ENCODE assay signal across 9 cellular contexts in the genomic region with DNA sequence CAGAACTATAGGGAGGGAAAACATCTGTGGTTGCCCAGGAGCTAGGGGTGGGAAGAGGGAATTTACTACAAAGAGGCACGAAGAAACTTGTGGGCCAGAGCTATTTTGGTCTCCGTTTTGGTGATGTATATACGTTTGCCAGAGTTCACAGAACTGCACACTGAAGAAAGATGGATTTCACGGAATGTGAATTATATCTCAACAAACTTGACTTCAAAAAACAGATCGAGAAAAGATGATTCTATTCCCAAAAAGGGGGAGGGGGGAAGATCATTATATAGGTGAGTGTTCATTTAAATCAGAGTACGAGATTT. TPM values are rescaled to one million over a fixed set of nuclear protein-coding genes. Genes with fewer than 3 reads are reported as not detected.
DNase-seq lines count a peak whose midpoint lies in the region; ATAC-seq, FAIRE-seq and TF ChIP-seq lines count a peak whose summit lies in the region.
"Had no signal": no experiment of that assay in that cellular context is flagged by ENCODE, and none has a peak within 500 bp of the region (broad histone marks: within the 10 kb centered on the region; RNA-seq: fewer than 3 reads in every experiment).

No MANE protein-coding gene starts in this region.

- no peaks in the 10 kb centered on the region for H3K79me2 ChIP-seq in Karpas-422 (ENCODE audit: low read length)

- H2AFZ ChIP-seq in Karpas-422 (ENCODE audit: low read length), result no peak overlapping the region

- H3K4me1 ChIP-seq in kidney (ENCODE audit: control insufficient read depth in 1 of 2, insufficient read depth in 1 of 2, low read depth in 1 of 2, low read length in 2 of 2) (peaks cover 0 to 7% of the 10 kb centered on the region in 2 donors), thoracic aorta (ENCODE audit: control insufficient read depth in 1 of 2, low read depth in 2 of 2) (peaks cover 5 to 11% of the 10 kb centered on the region in 2 donors), Karpas-422 (ENCODE audit: low read length) (no peaks in the 10 kb centered on the region)

- no peaks in the 10 kb centered on the region for H3K9me2 ChIP-seq in Karpas-422 (replicated peaks; ENCODE audit: insufficient read depth, low read length)

- H3K4me2 ChIP-seq in Karpas-422 (ENCODE audit: low read depth, low read length, poor library complexity, severe bottlenecking), result no peak overlapping the region

- no peak for DNase-seq in activated CD8-positive, alpha-beta memory T cell treated with anti-CD3 and anti-CD28 coated beads, Interleukin-2, amount 10 ng/mL, durations not matched to agents 7 days and 5 days
- DNase-seq in activated CD8-positive, alpha-beta memory T cell treated with anti-CD3 and anti-CD28 coated beads, Interleukin-2, amount 50 U/mL, for 4 hours, result no peak
- DNase-seq in kidney (no peak), thoracic aorta (ENCODE audit: low spot score) (no peak), COLO668 (lab: John Stamatoyannopoulos, UW; ENCODE audit: unreplicated experiment) (no peak), SW 1271 (lab: John Stamatoyannopoulos, UW) (no peak), Karpas-422 (no peak)
- DNase-seq: KBM-7 had no signal

- H3K4me3 ChIP-seq in kidney (ENCODE audit: low read length in 2 of 2) (peak overlapping the region; percentile 70 to 80), thoracic aorta (peak overlapping the region; percentile 72), Karpas-422 (ENCODE audit: low read length) (no peak overlapping the region)

- CTCF ChIA-PET in activated CD8-positive, alpha-beta memory T cell treated with anti-CD3 and anti-CD28 coated beads, Interleukin-2, amount 10 ng/mL, durations not matched to agents 7 days and 5 days (lab: Charles Lee), result interaction anchor here (1.4 kb wide), 1 partner anchor 201 kb away, joined by 3 read pairs; no protein-coding TSS in a partner anchor

- no peak for ATAC-seq in activated CD8-positive, alpha-beta memory T cell treated with anti-CD3 and anti-CD28 coated beads, Interleukin-2, amount 10 ng/mL, durations not matched to agents 7 days and 5 days
- no peak for ATAC-seq in thoracic aorta (ENCODE audit: insufficient number of reproducible peaks, low FRiP score, low read depth)

- H3K27me3 Mint-ChIP-seq in activated CD8-positive, alpha-beta memory T cell treated with anti-CD3 and anti-CD28 coated beads, Interleukin-2, amount 10 ng/mL, durations not matched to agents 7 days and 5 days, result peaks cover 22% of the 10 kb centered on the region
- peaks cover 16% of the 10 kb centered on the region for H3K27me3 Mint-ChIP-seq in activated naive CD8-positive, alpha-beta T cell

- peaks cover 0 to 2% of the 10 kb centered on the region in 2 donors for H3K36me3 ChIP-seq in kidney (ENCODE audit: control insufficient read depth in 1 of 2, insufficient read depth in 2 of 2, low read length in 2 of 2)
- H3K36me3 ChIP-seq in thoracic aorta, result no peaks in the 10 kb centered on the region
- no peaks in the 10 kb centered on the region for H3K36me3 ChIP-seq in Karpas-422 (ENCODE audit: insufficient read depth, low read length)

- no peaks in the 10 kb centered on the region for H3K9me3 Mint-ChIP-seq in activated CD8-positive, alpha-beta memory T cell treated with anti-CD3 and anti-CD28 coated beads, Interleukin-2, amount 10 ng/mL, durations not matched to agents 7 days and 5 days (ENCODE audit: low read depth)
- no peaks in the 10 kb centered on the region for H3K9me3 Mint-ChIP-seq in activated naive CD8-positive, alpha-beta T cell (ENCODE audit: low read depth)

- H4K20me1 ChIP-seq in Karpas-422 (ENCODE audit: insufficient read depth, low read depth, low read length), result no peaks in the 10 kb centered on the region

- H3K4me3 Mint-ChIP-seq in activated CD8-positive, alpha-beta memory T cell treated with anti-CD3 and anti-CD28 coated beads, Interleukin-2, amount 10 ng/mL, durations not matched to agents 7 days and 5 days, result peak overlapping the region; percentile 52
- peak overlapping the region; percentile 66 for H3K4me3 Mint-ChIP-seq in activated naive CD8-positive, alpha-beta T cell

- intact Hi-C loops in kidney (cut with DNase I), result no loop called here

- no peak for FAIRE-seq in kidney (lab: Jason Lieb, UNC)

- H3K9ac ChIP-seq in kidney (ENCODE audit: low read length in 2 of 2), result peak overlapping the region; percentile 52 to 73
- H3K9ac ChIP-seq in Karpas-422 (ENCODE audit: low read length), result no peak overlapping the region

- H3K27me3 ChIP-seq in thoracic aorta (replicated peaks; ENCODE audit: insufficient read depth) (no peaks in the 10 kb centered on the region), Karpas-422 (ENCODE audit: low read length) (no peaks in the 10 kb centered on the region)

- no peak overlapping the region for H3K27ac Mint-ChIP-seq in activated CD8-positive, alpha-beta memory T cell treated with anti-CD3 and anti-CD28 coated beads, Interleukin-2, amount 10 ng/mL, durations not matched to agents 7 days and 5 days
- H3K27ac Mint-ChIP-seq in activated naive CD8-positive, alpha-beta T cell, result no peak overlapping the region

- H3K27ac ChIP-seq in kidney (ENCODE audit: low read depth in 2 of 2, low read length in 2 of 2), result no peak overlapping the region
- H3K27ac ChIP-seq in thoracic aorta, result peak overlapping the region in 1 of 2 donors; percentile 15
- no peak overlapping the region for H3K27ac ChIP-seq in Karpas-422 (ENCODE audit: low read length)

- H3K4me1 Mint-ChIP-seq in activated CD8-positive, alpha-beta memory T cell treated with anti-CD3 and anti-CD28 coated beads, Interleukin-2, amount 10 ng/mL, durations not matched to agents 7 days and 5 days, result peaks cover 11% of the 10 kb centered on the region
- H3K4me1 Mint-ChIP-seq in activated naive CD8-positive, alpha-beta T cell (ENCODE audit: low read depth), result peaks cover 15% of the 10 kb centered on the region

- TF ChIP-seq CTCF in kidney (IDR thresholded peaks at IDR 0.05; ENCODE audit: borderline replicate concordance, extremely low read depth, insufficient read depth), result no peak
- TF ChIP-seq CTCF in thoracic aorta (IDR thresholded peaks at IDR 0.05), result no peak

- H3K36me3 Mint-ChIP-seq in activated CD8-positive, alpha-beta memory T cell treated with anti-CD3 and anti-CD28 coated beads, Interleukin-2, amount 10 ng/mL, durations not matched to agents 7 days and 5 days, result peaks cover 3% of the 10 kb centered on the region
- H3K36me3 Mint-ChIP-seq in activated naive CD8-positive, alpha-beta T cell, result peaks cover 8% of the 10 kb centered on the region

- H3K9me3 ChIP-seq in kidney (ENCODE audit: control insufficient read depth in 1 of 2, low read length in 2 of 2) (no peaks in the 10 kb centered on the region), thoracic aorta (no peaks in the 10 kb centered on the region), Karpas-422 (ENCODE audit: low read length) (no peaks in the 10 kb centered on the region)

RNA-seq across cellular contexts. Expression of gene AS3MT, which starts 0.3 kb away (rescaled TPM):
- under 1 TPM in 1 of 2 experiments, not detected in 1; 0.41 TPM for total RNA-seq in activated CD8-positive, alpha-beta memory T cell treated with anti-CD3 and anti-CD28 coated beads, Interleukin-2, amount 10 ng/mL, durations not matched to agents 7 days and 5 days
- total RNA-seq in kidney (2.0 TPM), thoracic aorta (1 to 10 TPM; 5.6 to 6.2 TPM)
- polyA plus RNA-seq in kidney (ENCODE audit: insufficient read depth, low read depth, low replicate concordance), result 36.7 TPM
- not detected in 2 replicates for total RNA-seq in Karpas-422 (2014; rRNA removed; shearing (Covaris generic); ENCODE audit: low replicate concordance)

RNA-seq across cellular contexts. Expression of gene BORCS7, which starts 14.9 kb away (rescaled TPM):
- 1 to 10 TPM; 6.6 to 8.4 TPM for total RNA-seq in activated CD8-positive, alpha-beta memory T cell treated with anti-CD3 and anti-CD28 coated beads, Interleukin-2, amount 10 ng/mL, durations not matched to agents 7 days and 5 days
- 24.6 TPM for total RNA-seq in kidney
- 34.8 TPM for polyA plus RNA-seq in kidney (ENCODE audit: insufficient read depth, low read depth, low replicate concordance)
- 10 to 100 TPM; 35.2 to 38.7 TPM for total RNA-seq in thoracic aorta
- 9.5 and 17.7 TPM in 2 replicates for total RNA-seq in Karpas-422 (2014; rRNA removed; shearing (Covaris generic); ENCODE audit: low replicate concordance)

RNA-seq across cellular contexts. Expression of gene CYP17A1, which starts 31.7 kb away (rescaled TPM):
- total RNA-seq in activated CD8-positive, alpha-beta memory T cell treated with anti-CD3 and anti-CD28 coated beads, Interleukin-2, amount 10 ng/mL, durations not matched to agents 7 days and 5 days, result not detected
- total RNA-seq in kidney (3.3 TPM), thoracic aorta (1 to 10 TPM in 1 of 2 donors, under 1 TPM in 1; 0.41 to 1.3 TPM)
- 11.6 TPM for polyA plus RNA-seq in kidney (ENCODE audit: insufficient read depth, low read depth, low replicate concordance)
- not detected in 2 replicates for total RNA-seq in Karpas-422 (2014; rRNA removed; shearing (Covaris generic); ENCODE audit: low replicate concordance)

RNA-seq across cellular contexts. Expression of gene CNNM2, which starts 49.2 kb away (rescaled TPM):
- 10 to 100 TPM in 1 of 2 experiments, 1 to 10 TPM in 1; 8.0 to 10.1 TPM for total RNA-seq in activated CD8-positive, alpha-beta memory T cell treated with anti-CD3 and anti-CD28 coated beads, Interleukin-2, amount 10 ng/mL, durations not matched to agents 7 days and 5 days
- total RNA-seq in kidney (10.9 TPM), thoracic aorta (10 to 100 TPM; 12.2 to 24.5 TPM)
- polyA plus RNA-seq in kidney (ENCODE audit: insufficient read depth, low read depth, low replicate concordance), result 11.8 TPM
- 5.5 and 7.6 TPM in 2 replicates for total RNA-seq in Karpas-422 (2014; rRNA removed; shearing (Covaris generic); ENCODE audit: low replicate concordance)
